ENCODE assay signal across 39 cellular contexts in the genomic region with DNA sequence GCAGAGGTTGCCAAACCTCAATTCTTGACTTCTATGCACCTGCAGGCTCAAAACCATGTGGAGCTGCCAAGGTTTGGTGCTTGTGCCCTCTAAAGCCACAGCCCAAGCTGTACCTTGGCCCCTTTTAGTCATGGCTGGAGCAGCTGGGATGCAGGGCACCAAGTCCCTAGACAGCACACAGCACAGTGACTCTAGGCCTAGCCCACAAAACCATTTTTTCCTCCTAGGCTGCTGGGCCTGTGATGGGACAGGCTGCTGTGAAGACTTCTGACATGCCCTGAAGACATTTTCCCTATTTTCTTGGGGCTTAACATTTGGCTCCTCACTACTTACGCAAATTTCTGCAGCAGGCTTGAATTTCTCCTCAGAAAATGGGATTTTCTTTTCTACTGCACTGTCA. TPM values are rescaled to one million over a fixed set of nuclear protein-coding genes. Genes with fewer than 3 reads are reported as not detected.
"Had no signal": no experiment of that assay in that cellular context is flagged by ENCODE, and none has a peak within 500 bp of the region (broad histone marks: within the 10 kb centered on the region; RNA-seq: fewer than 3 reads in every experiment).

No MANE protein-coding gene starts in this region.

- H3K4me1 ChIP-seq: ascending aorta, body of pancreas, breast epithelium had no signal

- ATAC-seq: activated naive CD4-positive, alpha-beta T cell treated with anti-CD3 and anti-CD28 coated beads, Interleukin-2, amount 50 U/mL, for 72 hours; activated naive CD8-positive, alpha-beta T cell treated with anti-CD3 and anti-CD28 coated beads, Interleukin-2, amount 50 U/mL, for 24 hours; activated T-cell treated with anti-CD3 and anti-CD28 coated beads, Interleukin-2, amount 50 U/mL, for 4 hours; activated T-cell treated with anti-CD3 and anti-CD28 coated beads, Interleukin-2, amount 50 U/mL, for 72 hours; activated T-helper 17 cell treated with anti-CD3 and anti-CD28 coated beads, Interleukin-2, amount 50 U/mL, for 72 hours; body of pancreas had no signal

- DNase-seq: activated effector memory CD4-positive, alpha-beta T cell treated with anti-CD3 and anti-CD28 coated beads, Interleukin-2, amount 50 U/mL, for 16 hours; activated effector memory CD4-positive, alpha-beta T cell treated with Interleukin-2 at 50 U/mL for 16 hours; activated gamma-delta T cell; activated gamma-delta T cell treated with Interleukin-2 at 50 U/mL for 16 hours; activated naive CD4-positive, alpha-beta T cell; activated naive CD4-positive, alpha-beta T cell treated with anti-CD3 and anti-CD28 coated beads for 36 hours; activated naive CD4-positive, alpha-beta T cell treated with anti-CD3 and anti-CD28 coated beads, Interleukin-2, amount 10 ng/mL, durations not matched to agents 7 days and 5 days; activated naive CD4-positive, alpha-beta T cell treated with anti-CD3 and anti-CD28 coated beads, Interleukin-2, amount 50 U/mL, for 16 hours; activated naive CD4-positive, alpha-beta T cell treated with Interleukin-2 at 50 U/mL for 16 hours; activated naive CD8-positive, alpha-beta T cell treated with anti-CD3 and anti-CD28 coated beads for 36 hours; activated naive CD8-positive, alpha-beta T cell treated with anti-CD3 and anti-CD28 coated beads, Interleukin-2, amount 10 ng/mL, durations not matched to agents 7 days and 5 days; activated naive CD8-positive, alpha-beta T cell treated with anti-CD3 and anti-CD28 coated beads, Interleukin-2, amount 50 U/mL, for 24 hours; activated T-cell treated with anti-CD3 and anti-CD28 coated beads, Interleukin-2, amount 50 U/mL, for 24 hours; activated T-cell treated with anti-CD3 and anti-CD28 coated beads, Interleukin-2, amount 50 U/mL, for 4 hours; activated T-cell treated with anti-CD3 and anti-CD28 coated beads, Interleukin-2, amount 50 U/mL, for 48 hours; activated T-cell treated with anti-CD3 and anti-CD28 coated beads, Interleukin-2, amount 50 U/mL, for 72 hours; adrenal gland; amniotic stem cell; amygdala; anterior cingulate cortex; aorta; body of pancreas; brain microvascular endothelial cell; caudate nucleus; central memory CD4-positive, alpha-beta T cell; cerebellar nuclear complex had no signal

- H3K27ac ChIP-seq: adrenal gland, ascending aorta, body of pancreas, brain microvascular endothelial cell, breast epithelium, cardiac muscle cell had no signal

- H3K36me3 ChIP-seq: ascending aorta, brain microvascular endothelial cell, breast epithelium, cardiac muscle cell had no signal

- H3K27ac Mint-ChIP-seq: activated naive CD4-positive, alpha-beta T cell treated with anti-CD3 and anti-CD28 coated beads for 36 hours; activated naive CD4-positive, alpha-beta T cell treated with anti-CD3 and anti-CD28 coated beads, Interleukin-2, amount 10 ng/mL, durations not matched to agents 7 days and 5 days; activated naive CD4-positive, alpha-beta T cell treated with anti-CD3 and anti-CD28 coated beads, Interleukin-2, amount 50 U/mL, for 24 hours; activated naive CD8-positive, alpha-beta T cell; activated naive CD8-positive, alpha-beta T cell treated with anti-CD3 and anti-CD28 coated beads for 36 hours; activated naive CD8-positive, alpha-beta T cell treated with anti-CD3 and anti-CD28 coated beads, Interleukin-2, amount 50 U/mL, for 24 hours; activated T-cell treated with anti-CD3 and anti-CD28 coated beads, Interleukin-2, amount 50 U/mL, for 24 hours; activated T-helper 1 cell treated with anti-CD3 and anti-CD28 coated beads, Interleukin-12 subunit alpha, Interleukin-12 subunit beta, Interleukin-2, Interleukin-4 antibody, amounts not matched to agents 30 ng/mL and 10 ng/mL and 1 ng/mL, durations not matched to agents 14 hours and 24 hours and 36 hours; activated T-helper 17 cell treated with anti-CD3 and anti-CD28 coated beads, Interleukin-2, amount 50 U/mL, for 72 hours; activated T-helper 2 cell treated with anti-CD3 and anti-CD28 coated beads, Interferon-gamma antibody, Interleukin-2, Interleukin-4, amounts not matched to agents 10 μg/mL and 5 μg/mL and 100 μg/mL, durations not matched to agents 14 hours and 24 hours and 36 hours; brain had no signal

- H3K27me3 Mint-ChIP-seq: activated naive CD4-positive, alpha-beta T cell treated with anti-CD3 and anti-CD28 coated beads, Interleukin-2, amount 10 ng/mL, durations not matched to agents 7 days and 5 days; activated naive CD4-positive, alpha-beta T cell treated with anti-CD3 and anti-CD28 coated beads, Interleukin-2, amount 50 U/mL, for 24 hours; activated naive CD8-positive, alpha-beta T cell; activated naive CD8-positive, alpha-beta T cell treated with anti-CD3 and anti-CD28 coated beads for 36 hours; activated naive CD8-positive, alpha-beta T cell treated with anti-CD3 and anti-CD28 coated beads, Interleukin-2, amount 10 ng/mL, durations not matched to agents 7 days and 5 days; activated naive CD8-positive, alpha-beta T cell treated with anti-CD3 and anti-CD28 coated beads, Interleukin-2, amount 50 U/mL, for 24 hours; activated T-cell treated with anti-CD3 and anti-CD28 coated beads, Interleukin-2, amount 50 U/mL, for 24 hours; activated T-helper 17 cell treated with anti-CD3 and anti-CD28 coated beads, Interleukin-2, amount 50 U/mL, for 72 hours; brain; central memory CD8-positive, alpha-beta T cell had no signal

- H3K4me3 Mint-ChIP-seq: activated naive CD4-positive, alpha-beta T cell treated with anti-CD3 and anti-CD28 coated beads for 36 hours; activated naive CD4-positive, alpha-beta T cell treated with anti-CD3 and anti-CD28 coated beads, Interleukin-2, amount 10 ng/mL, durations not matched to agents 7 days and 5 days; activated naive CD4-positive, alpha-beta T cell treated with anti-CD3 and anti-CD28 coated beads, Interleukin-2, amount 50 U/mL, for 24 hours; activated naive CD8-positive, alpha-beta T cell; activated naive CD8-positive, alpha-beta T cell treated with anti-CD3 and anti-CD28 coated beads for 36 hours; activated naive CD8-positive, alpha-beta T cell treated with anti-CD3 and anti-CD28 coated beads, Interleukin-2, amount 10 ng/mL, durations not matched to agents 7 days and 5 days; activated naive CD8-positive, alpha-beta T cell treated with anti-CD3 and anti-CD28 coated beads, Interleukin-2, amount 50 U/mL, for 24 hours; activated T-cell treated with anti-CD3 and anti-CD28 coated beads, Interleukin-2, amount 50 U/mL, for 24 hours; activated T-cell treated with anti-CD3 and anti-CD28 coated beads, Interleukin-2, amount 50 U/mL, for 4 hours; activated T-cell treated with anti-CD3 and anti-CD28 coated beads, Interleukin-2, amount 50 U/mL, for 72 hours; activated T-helper 1 cell treated with anti-CD3 and anti-CD28 coated beads, Interleukin-12 subunit alpha, Interleukin-12 subunit beta, Interleukin-2, Interleukin-4 antibody, amounts not matched to agents 30 ng/mL and 10 ng/mL and 1 ng/mL, durations not matched to agents 14 hours and 24 hours and 36 hours; activated T-helper 17 cell treated with anti-CD3 and anti-CD28 coated beads, Interleukin-2, amount 50 U/mL, for 72 hours; brain; central memory CD8-positive, alpha-beta T cell had no signal

- H3K4me3 ChIP-seq: adrenal gland, ascending aorta, body of pancreas, breast epithelium, cardiac muscle cell had no signal

- H3K9me3 ChIP-seq: adrenal gland, ascending aorta had no signal

- H3K4me1 Mint-ChIP-seq: activated T-helper 17 cell treated with anti-CD3 and anti-CD28 coated beads, Interleukin-2, amount 50 U/mL, for 72 hours; brain; central memory CD8-positive, alpha-beta T cell had no signal

- H3K9me3 Mint-ChIP-seq: central memory CD8-positive, alpha-beta T cell had no signal

- H3K27me3 ChIP-seq: adrenal gland, ascending aorta, body of pancreas, brain microvascular endothelial cell, breast epithelium, cardiac muscle cell had no signal

- FAIRE-seq: astrocyte, bronchial epithelial cell had no signal

RNA-seq across cellular contexts. Expression of gene LRRN3, which starts 27.8 kb away (rescaled TPM):
- total RNA-seq: bronchial epithelial cell had no signal
